ENCODE assay signal across 14 cellular contexts in the genomic region with DNA sequence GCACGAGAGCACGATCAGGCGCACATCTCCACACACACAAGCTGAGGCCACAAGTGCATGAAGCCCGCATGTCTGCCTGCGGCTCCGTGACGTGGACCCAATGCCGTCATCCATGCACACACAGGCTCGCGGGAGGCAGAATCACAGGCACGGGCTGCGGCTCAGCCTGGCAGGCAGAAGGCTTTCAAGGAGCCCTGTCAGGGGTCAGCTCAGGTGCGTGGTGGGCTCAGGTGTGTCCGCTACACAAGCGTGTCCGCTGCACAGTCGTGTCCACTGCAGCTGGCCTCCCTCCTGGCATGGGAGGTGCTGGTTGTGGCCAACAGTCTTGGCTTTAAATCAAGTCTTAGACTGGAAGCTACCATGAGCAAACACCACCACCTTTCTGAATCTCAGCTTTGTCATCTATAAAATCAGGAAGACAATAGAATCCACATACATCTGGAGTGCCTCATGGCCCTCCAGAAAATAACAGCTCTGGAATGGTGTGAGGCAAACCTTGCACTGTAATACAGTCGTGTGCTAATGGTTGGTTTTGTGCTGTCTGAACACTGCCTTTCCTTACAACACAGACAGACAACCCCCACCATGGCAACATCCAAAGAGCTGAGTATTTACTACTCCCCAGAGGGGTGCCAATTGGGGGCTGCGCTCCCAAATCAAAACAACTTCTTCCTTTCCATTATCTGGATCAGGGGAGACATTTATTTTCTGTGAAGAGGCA.
A peak's percentile ranks its signal among the peaks of the same experiment; 100 is the strongest.
DNase-seq lines count a peak whose midpoint lies in the region; ATAC-seq and TF ChIP-seq lines count a peak whose summit lies in the region.
"Had no signal": no experiment of that assay in that cellular context is flagged by ENCODE, and none has a peak within 500 bp of the region (broad histone marks: within the 10 kb centered on the region; RNA-seq: fewer than 3 reads in every experiment).

No MANE protein-coding gene starts in this region.

- intact Hi-C loops in posterior vena cava (cut with DNase I): no loop called here

- no peak overlapping the region for H2AFZ ChIP-seq in hepatocyte

- H3K9me3 ChIP-seq in BLaER1 treated with 17β-estradiol and CSF1 and Interleukin-3, amounts not matched to agents 10 nM and 100 nM (replicated peaks in 1 of 11): peaks cover 0 to 13% (median 0%) of the 10 kb centered on the region in 11 experiments; a peak in 1 of 22 replicates
- H3K9me3 ChIP-seq in Peyer's patch (no peaks in the 10 kb centered on the region), hepatocyte (ENCODE audit: low read depth) (no peaks in the 10 kb centered on the region)

- TF ChIP-seq POLR2A in Peyer's patch (IDR thresholded peaks at IDR 0.05): no peak

- no peaks in the 10 kb centered on the region for H3K27me3 ChIP-seq in BLaER1 treated with 17β-estradiol and CSF1 and Interleukin-3, amounts not matched to agents 10 nM and 100 nM
- H3K27me3 ChIP-seq in Peyer's patch: no peaks in the 10 kb centered on the region
- no peaks in the 10 kb centered on the region for H3K27me3 ChIP-seq in hepatocyte

- peak overlapping the region in 9 of 11 experiments; percentile 29 to 91 (median 66); a peak in 12 of 22 replicates for H3K4me2 ChIP-seq in BLaER1 treated with 17β-estradiol and CSF1 and Interleukin-3, amounts not matched to agents 10 nM and 100 nM
- no peak overlapping the region for H3K4me2 ChIP-seq in hepatocyte

- no peaks in the 10 kb centered on the region; a peak in 1 of 22 replicates for H4K20me1 ChIP-seq in BLaER1 treated with 17β-estradiol and CSF1 and Interleukin-3, amounts not matched to agents 10 nM and 100 nM
- no peaks in the 10 kb centered on the region for H4K20me1 ChIP-seq in hepatocyte (ENCODE audit: insufficient read depth, poor library complexity, severe bottlenecking)

- ATAC-seq in GM19035 (IDR thresholded peaks at IDR 0.05; ENCODE audit: unreplicated experiment): no peak
- ATAC-seq: activated T-cell treated with anti-CD3 and anti-CD28 coated beads, Interleukin-2, amount 50 U/mL, for 72 hours had no signal

- H3K4me3 ChIP-seq in BLaER1 treated with 17β-estradiol and CSF1 and Interleukin-3, amounts not matched to agents 10 nM and 100 nM: no peak overlapping the region
- H3K4me3 ChIP-seq in Peyer's patch (no peak overlapping the region), hepatocyte (no peak overlapping the region)

- H3K4me1 ChIP-seq in BLaER1 treated with 17β-estradiol and CSF1 and Interleukin-3, amounts not matched to agents 10 nM and 100 nM: peaks cover 34 to 62% (median 54%) of the 10 kb centered on the region in 10 experiments
- H3K4me1 ChIP-seq in Peyer's patch: peaks cover 0 to 10% (median 0%) of the 10 kb centered on the region in 4 donors
- H3K4me1 ChIP-seq in hepatocyte (ENCODE audit: insufficient read depth): peaks cover 17% of the 10 kb centered on the region

- TF ChIP-seq CTCF in Peyer's patch (IDR thresholded peaks at IDR 0.05): no peak
- TF ChIP-seq CTCF in hepatocyte (IDR thresholded peaks at IDR 0.05; ENCODE audit: poor library complexity): no peak

- DNase-seq in Peyer's patch (peak in 2 of 3 donors; percentile 49 to 55), hepatocyte (ENCODE audit: low spot score) (no peak), posterior vena cava (ENCODE audit: low spot score) (peak; percentile 88), HK-2 (ENCODE audit: unreplicated experiment) (no peak), hepatic stellate cell (ENCODE audit: low spot score) (no peak), foreskin melanocyte (no peak)
- DNase-seq: activated CD4-positive, alpha-beta T cell treated with anti-CD3 and anti-CD28 coated beads for 1 hour; activated T-cell treated with anti-CD3 and anti-CD28 coated beads, Interleukin-2, amount 50 U/mL, for 72 hours; AML-193; effector CD4-positive, alpha-beta T cell; KG1; stimulated activated CD4-positive, alpha-beta T cell treated with anti-CD3 and anti-CD28 coated beads, Interleukin-2, amount 100 ng/mL, for 24 hours had no signal

- H3K36me3 ChIP-seq in BLaER1 treated with 17β-estradiol and CSF1 and Interleukin-3, amounts not matched to agents 10 nM and 100 nM: no peaks in the 10 kb centered on the region
- H3K36me3 ChIP-seq in Peyer's patch (no peaks in the 10 kb centered on the region), hepatocyte (replicated peaks; ENCODE audit: insufficient read depth, low read depth) (no peaks in the 10 kb centered on the region)

- no peaks in the 10 kb centered on the region for H3K79me2 ChIP-seq in hepatocyte

- H3K9me2 ChIP-seq in hepatocyte (replicated peaks; ENCODE audit: insufficient read depth): no peaks in the 10 kb centered on the region

- H3K9ac ChIP-seq in BLaER1 treated with 17β-estradiol and CSF1 and Interleukin-3, amounts not matched to agents 10 nM and 100 nM: no peak overlapping the region

- WGBS in hepatocyte (ENCODE audit: low lambda C conversion rate, missing lambda C conversion rate): 90% methylated on average over 19 of the region's 19 CpGs

- H3K27ac ChIP-seq in BLaER1 treated with 17β-estradiol and CSF1 and Interleukin-3, amounts not matched to agents 10 nM and 100 nM: no peak overlapping the region
- H3K27ac ChIP-seq in Peyer's patch (peak overlapping the region in 3 of 4 donors; percentile 10 to 87 (median 53)), hepatocyte (peak overlapping the region; percentile 72)

Comparison
In these comparisons a context has a peak if more than half of its experiments do, and no peak if none do; other contexts are left out.
1. H3K27ac ChIP-seq: peak in Peyer's patch (3 of 4) and hepatocyte (single experiment); none in BLaER1 treated with 17β-estradiol and CSF1 and Interleukin-3, amounts not matched to agents 10 nM and 100 nM (0 of 11).
2. DNase-seq: peak in Peyer's patch (2 of 3) and posterior vena cava (single experiment); none in hepatocyte (single experiment), HK-2 (single experiment), hepatic stellate cell (single experiment) and foreskin melanocyte (single experiment).